1 cellular context compared by ENCODE assay signal in the genomic region with DNA sequence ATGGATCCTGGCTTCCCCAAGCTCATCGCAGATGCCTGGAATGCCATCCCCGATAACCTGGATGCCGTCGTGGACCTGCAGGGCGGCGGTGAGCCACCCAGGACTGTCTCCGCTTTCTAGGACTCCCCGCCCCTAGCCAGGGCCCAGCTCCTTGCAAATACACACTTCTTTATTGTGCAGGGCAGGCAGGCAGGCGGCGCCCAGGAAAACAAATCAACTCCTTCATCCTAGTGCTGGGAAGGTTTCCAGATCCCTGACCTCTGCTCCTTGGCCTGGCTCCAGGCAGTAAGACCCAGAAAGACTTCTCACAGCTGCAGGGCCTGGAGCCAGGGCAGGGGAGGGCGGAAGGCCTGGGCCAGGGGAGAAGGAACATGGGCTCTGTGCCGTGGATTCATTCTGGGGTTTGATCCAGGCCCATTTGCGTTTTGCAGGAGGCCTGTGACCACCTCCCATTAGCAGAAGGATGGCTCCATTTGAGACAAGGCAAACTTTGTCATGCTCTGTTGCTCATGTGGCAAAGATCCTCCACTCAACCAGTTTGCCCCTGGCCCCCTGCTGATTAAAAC.
TF ChIP-seq lines count a peak whose summit lies in the region.

No MANE protein-coding gene starts in this region.

TF ChIP-seq in HepG2, 621 proteins besides CTCF, POLR2A, EP300 and RAD21 (continued from another document and continues in another):
- no peak for TF ChIP-seq MAF1 (CRISPR knock-in tag; IDR thresholded peaks at IDR 0.05; ENCODE audit: borderline replicate concordance)
- no peak for TF ChIP-seq ZNF251 (CRISPR knock-in tag; IDR thresholded peaks at IDR 0.05)
- TF ChIP-seq HOXD1 (CRISPR knock-in tag; IDR thresholded peaks at IDR 0.05), result no peak
- TF ChIP-seq, protein P1, sequence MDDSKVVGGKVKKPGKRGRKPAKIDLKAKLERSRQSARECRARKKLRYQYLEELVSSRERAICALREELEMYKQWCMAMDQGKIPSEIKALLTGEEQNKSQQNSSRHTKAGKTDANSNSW (CRISPR knock-in tag; IDR thresholded peaks at IDR 0.05; ENCODE audit: borderline replicate concordance), result no peak
- TF ChIP-seq, protein P2, sequence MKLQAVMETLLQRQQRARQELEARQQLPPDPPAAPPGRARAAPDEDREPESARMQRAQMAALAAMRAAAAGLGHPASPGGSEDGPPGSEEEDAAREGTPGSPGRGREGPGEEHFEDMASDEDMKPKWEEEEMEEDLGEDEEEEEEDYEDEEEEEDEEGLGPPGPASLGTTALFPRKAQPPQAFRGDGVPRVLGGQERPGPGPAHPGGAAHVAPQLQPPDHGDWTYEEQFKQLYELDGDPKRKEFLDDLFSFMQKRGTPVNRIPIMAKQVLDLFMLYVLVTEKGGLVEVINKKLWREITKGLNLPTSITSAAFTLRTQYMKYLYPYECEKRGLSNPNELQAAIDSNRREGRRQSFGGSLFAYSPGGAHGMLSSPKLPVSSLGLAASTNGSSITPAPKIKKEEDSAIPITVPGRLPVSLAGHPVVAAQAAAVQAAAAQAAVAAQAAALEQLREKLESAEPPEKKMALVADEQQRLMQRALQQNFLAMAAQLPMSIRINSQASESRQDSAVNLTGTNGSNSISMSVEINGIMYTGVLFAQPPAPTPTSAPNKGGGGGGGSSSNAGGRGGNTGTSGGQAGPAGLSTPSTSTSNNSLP (IDR thresholded peaks at IDR 0.05; ENCODE audit: low read depth, low read length), result no peak
- TF ChIP-seq NR2F2 (IDR thresholded peaks at IDR 0.05; ENCODE audit: borderline replicate concordance, low read depth), result peak; percentile 48; the same call in 1 of the 2 replicates
- TF ChIP-seq DNMT1 (CRISPR knock-in tag; IDR thresholded peaks at IDR 0.05), result no peak
- no peak for TF ChIP-seq ZNF703 (CRISPR knock-in tag; IDR thresholded peaks at IDR 0.05; ENCODE audit: borderline replicate concordance)
- TF ChIP-seq NR3C1 (CRISPR knock-in tag; IDR thresholded peaks at IDR 0.05), result no peak
- TF ChIP-seq HOXA9 (CRISPR knock-in tag; IDR thresholded peaks at IDR 0.05; ENCODE audit: borderline replicate concordance), result no peak
- TF ChIP-seq ATM (IDR thresholded peaks at IDR 0.05; ENCODE audit: borderline replicate concordance), result no peak
- TF ChIP-seq NAIF1 (CRISPR knock-in tag; IDR thresholded peaks at IDR 0.05; ENCODE audit: borderline replicate concordance), result no peak
- no peak for TF ChIP-seq ZNF543 (CRISPR knock-in tag; IDR thresholded peaks at IDR 0.05)
- TF ChIP-seq, protein P3, sequence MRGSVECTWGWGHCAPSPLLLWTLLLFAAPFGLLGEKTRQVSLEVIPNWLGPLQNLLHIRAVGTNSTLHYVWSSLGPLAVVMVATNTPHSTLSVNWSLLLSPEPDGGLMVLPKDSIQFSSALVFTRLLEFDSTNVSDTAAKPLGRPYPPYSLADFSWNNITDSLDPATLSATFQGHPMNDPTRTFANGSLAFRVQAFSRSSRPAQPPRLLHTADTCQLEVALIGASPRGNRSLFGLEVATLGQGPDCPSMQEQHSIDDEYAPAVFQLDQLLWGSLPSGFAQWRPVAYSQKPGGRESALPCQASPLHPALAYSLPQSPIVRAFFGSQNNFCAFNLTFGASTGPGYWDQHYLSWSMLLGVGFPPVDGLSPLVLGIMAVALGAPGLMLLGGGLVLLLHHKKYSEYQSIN (CRISPR knock-in tag; IDR thresholded peaks at IDR 0.05; ENCODE audit: borderline replicate concordance), result no peak
- peak; percentile 60 for TF ChIP-seq ZFX (CRISPR knock-in tag; IDR thresholded peaks at IDR 0.05; ENCODE audit: low read depth)
- TF ChIP-seq, protein P4, sequence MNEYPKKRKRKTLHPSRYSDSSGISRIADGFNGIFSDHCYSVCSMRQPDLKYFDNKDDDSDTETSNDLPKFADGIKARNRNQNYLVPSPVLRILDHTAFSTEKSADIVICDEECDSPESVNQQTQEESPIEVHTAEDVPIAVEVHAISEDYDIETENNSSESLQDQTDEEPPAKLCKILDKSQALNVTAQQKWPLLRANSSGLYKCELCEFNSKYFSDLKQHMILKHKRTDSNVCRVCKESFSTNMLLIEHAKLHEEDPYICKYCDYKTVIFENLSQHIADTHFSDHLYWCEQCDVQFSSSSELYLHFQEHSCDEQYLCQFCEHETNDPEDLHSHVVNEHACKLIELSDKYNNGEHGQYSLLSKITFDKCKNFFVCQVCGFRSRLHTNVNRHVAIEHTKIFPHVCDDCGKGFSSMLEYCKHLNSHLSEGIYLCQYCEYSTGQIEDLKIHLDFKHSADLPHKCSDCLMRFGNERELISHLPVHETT (CRISPR knock-in tag; conservative IDR thresholded peaks at IDR 0.05), result no peak
- TF ChIP-seq, protein P5, sequence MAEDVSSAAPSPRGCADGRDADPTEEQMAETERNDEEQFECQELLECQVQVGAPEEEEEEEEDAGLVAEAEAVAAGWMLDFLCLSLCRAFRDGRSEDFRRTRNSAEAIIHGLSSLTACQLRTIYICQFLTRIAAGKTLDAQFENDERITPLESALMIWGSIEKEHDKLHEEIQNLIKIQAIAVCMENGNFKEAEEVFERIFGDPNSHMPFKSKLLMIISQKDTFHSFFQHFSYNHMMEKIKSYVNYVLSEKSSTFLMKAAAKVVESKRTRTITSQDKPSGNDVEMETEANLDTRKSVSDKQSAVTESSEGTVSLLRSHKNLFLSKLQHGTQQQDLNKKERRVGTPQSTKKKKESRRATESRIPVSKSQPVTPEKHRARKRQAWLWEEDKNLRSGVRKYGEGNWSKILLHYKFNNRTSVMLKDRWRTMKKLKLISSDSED (CRISPR knock-in tag; IDR thresholded peaks at IDR 0.05), result no peak
- TF ChIP-seq ZNF263 (CRISPR knock-in tag; IDR thresholded peaks at IDR 0.05), result no peak
- no peak for TF ChIP-seq SATB2 (CRISPR knock-in tag; IDR thresholded peaks at IDR 0.05)
- no peak for TF ChIP-seq ATRX (CRISPR knock-in tag; IDR thresholded peaks at IDR 0.05; ENCODE audit: borderline replicate concordance)
- no peak for TF ChIP-seq ZNF501 (CRISPR knock-in tag; IDR thresholded peaks at IDR 0.05)
- TF ChIP-seq EHMT2 (IDR thresholded peaks at IDR 0.05; ENCODE audit: borderline replicate concordance, low read depth, low read length), result no peak
- TF ChIP-seq ZNF256 (CRISPR knock-in tag; conservative IDR thresholded peaks at IDR 0.05), result no peak
- TF ChIP-seq, protein P6, sequence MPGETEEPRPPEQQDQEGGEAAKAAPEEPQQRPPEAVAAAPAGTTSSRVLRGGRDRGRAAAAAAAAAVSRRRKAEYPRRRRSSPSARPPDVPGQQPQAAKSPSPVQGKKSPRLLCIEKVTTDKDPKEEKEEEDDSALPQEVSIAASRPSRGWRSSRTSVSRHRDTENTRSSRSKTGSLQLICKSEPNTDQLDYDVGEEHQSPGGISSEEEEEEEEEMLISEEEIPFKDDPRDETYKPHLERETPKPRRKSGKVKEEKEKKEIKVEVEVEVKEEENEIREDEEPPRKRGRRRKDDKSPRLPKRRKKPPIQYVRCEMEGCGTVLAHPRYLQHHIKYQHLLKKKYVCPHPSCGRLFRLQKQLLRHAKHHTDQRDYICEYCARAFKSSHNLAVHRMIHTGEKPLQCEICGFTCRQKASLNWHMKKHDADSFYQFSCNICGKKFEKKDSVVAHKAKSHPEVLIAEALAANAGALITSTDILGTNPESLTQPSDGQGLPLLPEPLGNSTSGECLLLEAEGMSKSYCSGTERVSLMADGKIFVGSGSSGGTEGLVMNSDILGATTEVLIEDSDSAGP (CRISPR knock-in tag; IDR thresholded peaks at IDR 0.05; ENCODE audit: borderline replicate concordance), result peak; percentile 49; the same call in 1 of the 2 replicates
- TF ChIP-seq TP53 (CRISPR knock-in tag; conservative IDR thresholded peaks at IDR 0.05), result no peak
- TF ChIP-seq SIN3A (IDR thresholded peaks at IDR 0.05; ENCODE audit: borderline replicate concordance, low read depth, low read length), result no peak
- no peak for TF ChIP-seq ZNF782 (CRISPR knock-in tag; IDR thresholded peaks at IDR 0.05; ENCODE audit: borderline replicate concordance)
- TF ChIP-seq NR2F6 (IDR thresholded peaks at IDR 0.05), result peak; percentile 86
- TF ChIP-seq NR2F6 (CRISPR knock-in tag; IDR thresholded peaks at IDR 0.05), result peak; percentile 84
- TF ChIP-seq JUN (CRISPR knock-in tag; IDR thresholded peaks at IDR 0.05), result no peak
- TF ChIP-seq RARA (CRISPR knock-in tag; IDR thresholded peaks at IDR 0.05), result peak; percentile 65
- no peak for TF ChIP-seq KDM1A (CRISPR knock-in tag; IDR thresholded peaks at IDR 0.05)
- TF ChIP-seq, protein P7, sequence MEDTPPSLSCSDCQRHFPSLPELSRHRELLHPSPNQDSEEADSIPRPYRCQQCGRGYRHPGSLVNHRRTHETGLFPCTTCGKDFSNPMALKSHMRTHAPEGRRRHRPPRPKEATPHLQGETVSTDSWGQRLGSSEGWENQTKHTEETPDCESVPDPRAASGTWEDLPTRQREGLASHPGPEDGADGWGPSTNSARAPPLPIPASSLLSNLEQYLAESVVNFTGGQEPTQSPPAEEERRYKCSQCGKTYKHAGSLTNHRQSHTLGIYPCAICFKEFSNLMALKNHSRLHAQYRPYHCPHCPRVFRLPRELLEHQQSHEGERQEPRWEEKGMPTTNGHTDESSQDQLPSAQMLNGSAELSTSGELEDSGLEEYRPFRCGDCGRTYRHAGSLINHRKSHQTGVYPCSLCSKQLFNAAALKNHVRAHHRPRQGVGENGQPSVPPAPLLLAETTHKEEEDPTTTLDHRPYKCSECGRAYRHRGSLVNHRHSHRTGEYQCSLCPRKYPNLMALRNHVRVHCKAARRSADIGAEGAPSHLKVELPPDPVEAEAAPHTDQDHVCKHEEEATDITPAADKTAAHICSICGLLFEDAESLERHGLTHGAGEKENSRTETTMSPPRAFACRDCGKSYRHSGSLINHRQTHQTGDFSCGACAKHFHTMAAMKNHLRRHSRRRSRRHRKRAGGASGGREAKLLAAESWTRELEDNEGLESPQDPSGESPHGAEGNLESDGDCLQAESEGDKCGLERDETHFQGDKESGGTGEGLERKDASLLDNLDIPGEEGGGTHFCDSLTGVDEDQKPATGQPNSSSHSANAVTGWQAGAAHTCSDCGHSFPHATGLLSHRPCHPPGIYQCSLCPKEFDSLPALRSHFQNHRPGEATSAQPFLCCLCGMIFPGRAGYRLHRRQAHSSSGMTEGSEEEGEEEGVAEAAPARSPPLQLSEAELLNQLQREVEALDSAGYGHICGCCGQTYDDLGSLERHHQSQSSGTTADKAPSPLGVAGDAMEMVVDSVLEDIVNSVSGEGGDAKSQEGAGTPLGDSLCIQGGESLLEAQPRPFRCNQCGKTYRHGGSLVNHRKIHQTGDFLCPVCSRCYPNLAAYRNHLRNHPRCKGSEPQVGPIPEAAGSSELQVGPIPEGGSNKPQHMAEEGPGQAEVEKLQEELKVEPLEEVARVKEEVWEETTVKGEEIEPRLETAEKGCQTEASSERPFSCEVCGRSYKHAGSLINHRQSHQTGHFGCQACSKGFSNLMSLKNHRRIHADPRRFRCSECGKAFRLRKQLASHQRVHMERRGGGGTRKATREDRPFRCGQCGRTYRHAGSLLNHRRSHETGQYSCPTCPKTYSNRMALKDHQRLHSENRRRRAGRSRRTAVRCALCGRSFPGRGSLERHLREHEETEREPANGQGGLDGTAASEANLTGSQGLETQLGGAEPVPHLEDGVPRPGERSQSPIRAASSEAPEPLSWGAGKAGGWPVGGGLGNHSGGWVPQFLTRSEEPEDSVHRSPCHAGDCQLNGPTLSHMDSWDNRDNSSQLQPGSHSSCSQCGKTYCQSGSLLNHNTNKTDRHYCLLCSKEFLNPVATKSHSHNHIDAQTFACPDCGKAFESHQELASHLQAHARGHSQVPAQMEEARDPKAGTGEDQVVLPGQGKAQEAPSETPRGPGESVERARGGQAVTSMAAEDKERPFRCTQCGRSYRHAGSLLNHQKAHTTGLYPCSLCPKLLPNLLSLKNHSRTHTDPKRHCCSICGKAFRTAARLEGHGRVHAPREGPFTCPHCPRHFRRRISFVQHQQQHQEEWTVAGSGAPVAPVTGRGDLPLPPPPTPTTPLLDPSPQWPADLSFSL (CRISPR knock-in tag; IDR thresholded peaks at IDR 0.05), result no peak
- no peak for TF ChIP-seq CENPT (CRISPR knock-in tag; IDR thresholded peaks at IDR 0.05; ENCODE audit: low read depth)
- TF ChIP-seq ELF1 (CRISPR knock-in tag; IDR thresholded peaks at IDR 0.05), result peak; percentile 54; the same call in 1 of the 2 replicates
- TF ChIP-seq GATAD2A (CRISPR knock-in tag; IDR thresholded peaks at IDR 0.05), result peak; percentile 78
- TF ChIP-seq JUNB (CRISPR knock-in tag; IDR thresholded peaks at IDR 0.05; ENCODE audit: borderline replicate concordance), result no peak
- TF ChIP-seq, protein P8, sequence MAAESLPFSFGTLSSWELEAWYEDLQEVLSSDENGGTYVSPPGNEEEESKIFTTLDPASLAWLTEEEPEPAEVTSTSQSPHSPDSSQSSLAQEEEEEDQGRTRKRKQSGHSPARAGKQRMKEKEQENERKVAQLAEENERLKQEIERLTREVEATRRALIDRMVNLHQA (CRISPR knock-in tag; IDR thresholded peaks at IDR 0.05), result no peak
- TF ChIP-seq DPF2 (CRISPR knock-in tag; IDR thresholded peaks at IDR 0.05; ENCODE audit: borderline replicate concordance, low read depth), result no peak
- TF ChIP-seq, protein P9, sequence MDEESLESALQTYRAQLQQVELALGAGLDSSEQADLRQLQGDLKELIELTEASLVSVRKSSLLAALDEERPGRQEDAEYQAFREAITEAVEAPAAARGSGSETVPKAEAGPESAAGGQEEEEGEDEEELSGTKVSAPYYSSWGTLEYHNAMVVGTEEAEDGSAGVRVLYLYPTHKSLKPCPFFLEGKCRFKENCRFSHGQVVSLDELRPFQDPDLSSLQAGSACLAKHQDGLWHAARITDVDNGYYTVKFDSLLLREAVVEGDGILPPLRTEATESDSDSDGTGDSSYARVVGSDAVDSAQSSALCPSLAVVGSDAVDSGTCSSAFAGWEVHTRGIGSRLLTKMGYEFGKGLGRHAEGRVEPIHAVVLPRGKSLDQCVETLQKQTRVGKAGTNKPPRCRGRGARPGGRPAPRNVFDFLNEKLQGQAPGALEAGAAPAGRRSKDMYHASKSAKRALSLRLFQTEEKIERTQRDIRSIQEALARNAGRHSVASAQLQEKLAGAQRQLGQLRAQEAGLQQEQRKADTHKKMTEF (CRISPR knock-in tag; IDR thresholded peaks at IDR 0.05), result peak; percentile 44; the same call in 1 of the 2 replicates
- no peak for TF ChIP-seq HNRNPLL (IDR thresholded peaks at IDR 0.05; ENCODE audit: low read depth, low read length, poor library complexity, severe bottlenecking)
- TF ChIP-seq, protein P10, sequence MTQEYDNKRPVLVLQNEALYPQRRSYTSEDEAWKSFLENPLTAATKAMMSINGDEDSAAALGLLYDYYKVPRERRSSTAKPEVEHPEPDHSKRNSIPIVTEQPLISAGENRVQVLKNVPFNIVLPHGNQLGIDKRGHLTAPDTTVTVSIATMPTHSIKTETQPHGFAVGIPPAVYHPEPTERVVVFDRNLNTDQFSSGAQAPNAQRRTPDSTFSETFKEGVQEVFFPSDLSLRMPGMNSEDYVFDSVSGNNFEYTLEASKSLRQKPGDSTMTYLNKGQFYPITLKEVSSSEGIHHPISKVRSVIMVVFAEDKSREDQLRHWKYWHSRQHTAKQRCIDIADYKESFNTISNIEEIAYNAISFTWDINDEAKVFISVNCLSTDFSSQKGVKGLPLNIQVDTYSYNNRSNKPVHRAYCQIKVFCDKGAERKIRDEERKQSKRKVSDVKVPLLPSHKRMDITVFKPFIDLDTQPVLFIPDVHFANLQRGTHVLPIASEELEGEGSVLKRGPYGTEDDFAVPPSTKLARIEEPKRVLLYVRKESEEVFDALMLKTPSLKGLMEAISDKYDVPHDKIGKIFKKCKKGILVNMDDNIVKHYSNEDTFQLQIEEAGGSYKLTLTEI (CRISPR knock-in tag; conservative IDR thresholded peaks at IDR 0.05), result no peak
- peak; percentile 46; the same call in 1 of the 2 replicates for TF ChIP-seq IRF2 (CRISPR knock-in tag; IDR thresholded peaks at IDR 0.05)
